ENCODE assay signal across 12 cellular contexts in the genomic region with DNA sequence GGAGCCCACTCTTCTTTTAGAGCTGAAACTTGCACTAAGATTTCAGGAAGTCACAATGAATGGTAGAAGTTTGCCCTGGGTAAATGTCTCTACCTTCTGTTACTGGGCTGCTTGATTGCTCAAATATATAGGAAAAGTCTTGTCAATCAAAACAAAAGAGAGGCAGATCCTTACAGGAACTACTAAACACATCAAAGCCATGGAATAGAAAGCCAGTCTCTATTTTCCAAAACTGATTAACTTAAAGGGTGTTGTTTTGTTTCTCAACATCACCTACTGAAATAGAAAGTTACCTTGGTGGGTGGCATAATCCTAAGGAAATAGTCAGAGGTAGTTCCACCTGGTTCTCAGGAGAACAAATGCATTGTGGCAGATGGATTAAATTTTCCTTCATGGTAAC. TPM values are rescaled to one million over a fixed set of nuclear protein-coding genes. Genes with fewer than 3 reads are reported as not detected.
"Had no signal": no experiment of that assay in that cellular context is flagged by ENCODE, and none has a peak within 500 bp of the region (broad histone marks: within the 10 kb centered on the region; RNA-seq: fewer than 3 reads in every experiment).

A gene with protein sequence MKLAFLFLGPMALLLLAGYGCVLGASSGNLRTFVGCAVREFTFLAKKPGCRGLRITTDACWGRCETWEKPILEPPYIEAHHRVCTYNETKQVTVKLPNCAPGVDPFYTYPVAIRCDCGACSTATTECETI (minus strand): TSS at position 101 of the 400 bp plus-strand sequence. CDS start 1,086 bp downstream, outside the sequence.

- H3K9me3 ChIP-seq: HAP-1 had no signal

- H3K27ac Mint-ChIP-seq: GM23338, H9, HFFc6 had no signal

- H3K4me3 ChIP-seq: GM23248, GM23338, HAP-1 had no signal

- H3K4me3 Mint-ChIP-seq: GM23338, H9, HFFc6 had no signal

- H3K27ac ChIP-seq: GM23248 had no signal

- H3K4me2 ChIP-seq: GM23338 had no signal

- ATAC-seq: GM23338, HCT116 had no signal

- H3K4me1 ChIP-seq: HAP-1 had no signal

- H2AFZ ChIP-seq: GM23248, GM23338 had no signal

- H3K9me3 Mint-ChIP-seq: GM23338, H9, HFFc6 had no signal

- H3K36me3 ChIP-seq: HAP-1 had no signal

- DNase-seq: GM23248, GOT3, H7, H9, HCEC 1CT, HFFc6 had no signal

- H3K9ac ChIP-seq: GM23248 had no signal

- FAIRE-seq: H1, H54 had no signal

RNA-seq across cellular contexts. Expression of the gene that starts here (rescaled TPM):
- total RNA-seq: GM23248, GM23338, H1, H4, H7, H9, HFFc6 had no signal
- polyA plus RNA-seq: GM23248, GM23338, H1 had no signal
